Comparison of ENCODE assay signal across 8 cellular contexts in genomic region chr5:139262414-139263139, GRCh38.
DNase-seq lines count a peak whose midpoint lies in the region; ATAC-seq lines count a peak whose summit lies in the region.

No MANE protein-coding gene starts in this region.

- no peaks in the 10 kb centered on the region for H3K9me3 Mint-ChIP-seq in central memory CD8-positive, alpha-beta T cell

- no peaks in the 10 kb centered on the region for H3K36me3 Mint-ChIP-seq in central memory CD8-positive, alpha-beta T cell (ENCODE audit: insufficient read depth)

- peaks cover 5% of the 10 kb centered on the region for H3K4me1 Mint-ChIP-seq in central memory CD8-positive, alpha-beta T cell

- no peak overlapping the region for H3K4me3 Mint-ChIP-seq in central memory CD8-positive, alpha-beta T cell

- peak; percentile 39 for DNase-seq in NK-92 treated with Interleukin-12 subunit alpha and Interleukin-12 subunit beta, amount 100 ng/mL, for 24 hours (lab: John Stamatoyannopoulos, UW)
- DNase-seq in NK-92 (lab: John Stamatoyannopoulos, UW; ENCODE audit: unreplicated experiment) (no peak), NCI-H446 (lab: John Stamatoyannopoulos, UW) (peak; percentile 82 to 94), kidney tubule cell (ENCODE audit: low spot score) (peak; percentile 90)
- peak; percentile 6 to 26 (median 22) for DNase-seq in activated CD4-positive, CD25-positive, alpha-beta regulatory T cell (lab: John Stamatoyannopoulos, UW)
- peak in 1 of 2 donors; percentile 21 for DNase-seq in central memory CD8-positive, alpha-beta T cell (ENCODE audit: low spot score in 2 of 2)
- DNase-seq in stimulated activated CD4-positive, alpha-beta T cell treated with anti-CD3 and anti-CD28 coated beads, Interleukin-1b, Interleukin-23, amount 100 ng/mL, for 48 hours = peak; percentile 76

- no peak overlapping the region for H3K27ac Mint-ChIP-seq in central memory CD8-positive, alpha-beta T cell (ENCODE audit: low read depth)

- ATAC-seq in HG03135 (IDR thresholded peaks at IDR 0.05; ENCODE audit: unreplicated experiment) = peak; percentile 78
- ATAC-seq in central memory CD8-positive, alpha-beta T cell (replicated peaks; ENCODE audit: extremely low read depth, poor library complexity, severe bottlenecking) = peak; percentile 52

- H3K27me3 Mint-ChIP-seq in central memory CD8-positive, alpha-beta T cell = peaks cover 10% of the 10 kb centered on the region
